ENCODE assay signal across 16 cellular contexts in the genomic region with DNA sequence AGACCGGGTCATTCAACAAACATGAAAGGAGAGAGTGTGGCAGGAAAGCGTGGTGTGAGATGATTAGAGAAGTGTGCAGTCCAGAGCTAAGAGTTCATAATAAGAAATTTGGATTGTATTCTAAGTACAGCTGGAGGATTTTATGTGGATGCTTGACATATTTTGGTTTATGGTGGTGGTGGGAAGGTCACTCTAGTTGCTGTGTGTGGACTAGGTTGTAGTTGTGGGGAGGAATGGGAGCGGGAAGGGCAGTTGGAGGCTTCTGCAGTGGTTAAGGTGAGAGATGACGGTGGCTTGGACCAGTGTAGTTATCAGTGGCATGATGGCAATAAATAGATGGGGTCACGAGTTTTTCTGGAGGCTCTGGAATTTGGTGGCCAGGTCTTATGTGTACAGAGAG. TPM values are rescaled to one million over a fixed set of nuclear protein-coding genes. Genes with fewer than 3 reads are reported as not detected.
DNase-seq lines count a peak whose midpoint lies in the region; ATAC-seq, FAIRE-seq and TF ChIP-seq lines count a peak whose summit lies in the region.
"Had no signal": no experiment of that assay in that cellular context is flagged by ENCODE, and none has a peak within 500 bp of the region (broad histone marks: within the 10 kb centered on the region; RNA-seq: fewer than 3 reads in every experiment).

No MANE protein-coding gene starts in this region.

- H4K91ac ChIP-seq in mesenchymal stem cell (ENCODE audit: low read length): no peak overlapping the region

- ATAC-seq in HG03097 (IDR thresholded peaks at IDR 0.05; ENCODE audit: low FRiP score, unreplicated experiment) (no peak), HG02571 (IDR thresholded peaks at IDR 0.05; ENCODE audit: unreplicated experiment) (no peak)
- ATAC-seq: K562 had no signal

- no peak overlapping the region for H2AFZ ChIP-seq in mesenchymal stem cell (ENCODE audit: low read depth, low read length)

- 87% methylated on average over 5 of the region's 5 CpGs for WGBS in mesenchymal stem cell

- no peak overlapping the region for H2BK120ac ChIP-seq in mesenchymal stem cell (ENCODE audit: low read depth, low read length)

- H3K4me2 ChIP-seq in mesenchymal stem cell (ENCODE audit: low read length, poor library complexity, severe bottlenecking): no peak overlapping the region

- H3K9ac ChIP-seq in mesenchymal stem cell (ENCODE audit: low read length): no peak overlapping the region

- no peak overlapping the region for H3K4me3 ChIP-seq in mesenchymal stem cell (ENCODE audit: insufficient read depth in 1 of 2, low read depth in 1 of 2, low read length in 2 of 2)
- H3K4me3 ChIP-seq: K562 had no signal

- no peak overlapping the region for H2BK15ac ChIP-seq in mesenchymal stem cell (ENCODE audit: low read depth, poor library complexity, severe bottlenecking)

- H3K36me3 ChIP-seq in mesenchymal stem cell (ENCODE audit: control insufficient read depth in 1 of 2, insufficient read depth in 2 of 2, low read depth in 1 of 2, low read length in 2 of 2): no peaks in the 10 kb centered on the region

- FAIRE-seq in urothelium cell line (lab: Jason Lieb, UNC) (peak; percentile 53), H54 (lab: Jason Lieb, UNC) (no peak)
- FAIRE-seq: K562 had no signal

- H3K14ac ChIP-seq in mesenchymal stem cell (ENCODE audit: low read length in 2 of 2): no peak overlapping the region

- no peak overlapping the region for H4K8ac ChIP-seq in mesenchymal stem cell (ENCODE audit: low read length)

- peak overlapping the region; percentile 49 for H2BK5ac ChIP-seq in mesenchymal stem cell (ENCODE audit: low read depth, low read length, poor library complexity, severe bottlenecking)

- peak overlapping the region; percentile 80 for H2AK5ac ChIP-seq in mesenchymal stem cell (ENCODE audit: low read length, severe bottlenecking)

- H2BK12ac ChIP-seq in mesenchymal stem cell (ENCODE audit: low read length in 2 of 2): no peak overlapping the region

- H3K18ac ChIP-seq in mesenchymal stem cell (ENCODE audit: low read depth in 1 of 2, low read length in 2 of 2): no peak overlapping the region

- H3K27ac ChIP-seq in mesenchymal stem cell (ENCODE audit: low read length, poor library complexity, severe bottlenecking): peak overlapping the region; percentile 79
- H3K27ac ChIP-seq: C4-2B had no signal

- peaks cover 14% of the 10 kb centered on the region for H3K4me1 ChIP-seq in mesenchymal stem cell (ENCODE audit: control insufficient read depth, insufficient read depth, low read depth, low read length)

- no peaks in the 10 kb centered on the region for H3K9me3 ChIP-seq in mesenchymal stem cell (ENCODE audit: control insufficient read depth, low read length)

- H3K79me1 ChIP-seq in mesenchymal stem cell (replicated peaks; ENCODE audit: low read length, poor library complexity, severe bottlenecking): no peaks in the 10 kb centered on the region

- no peak overlapping the region for H3K4ac ChIP-seq in mesenchymal stem cell (ENCODE audit: low read depth in 1 of 2, low read length in 2 of 2)

- H3K23ac ChIP-seq in mesenchymal stem cell (ENCODE audit: low read length in 2 of 2): no peak overlapping the region

- DNase-seq in EH (ENCODE audit: low read depth) (peak; percentile 78), M059J (ENCODE audit: low read depth) (peak; percentile 50), mesenchymal stem cell (no peak), urothelium cell line (ENCODE audit: low spot score) (no peak), NCI-H69 (lab: John Stamatoyannopoulos, UW) (no peak), H54 (ENCODE audit: insufficient read length, low spot score) (no peak)
- DNase-seq: CD4-positive, alpha-beta memory T cell; DMS79; GDM1; Karpas-422 had no signal

- no peaks in the 10 kb centered on the region for H3K27me3 ChIP-seq in mesenchymal stem cell (ENCODE audit: control insufficient read depth in 1 of 2, insufficient read depth in 1 of 2, low read length in 2 of 2)

- TF ChIP-seq POLR2A in H54 (IDR thresholded peaks at IDR 0.05; ENCODE audit: low read depth, low read length): no peak

RNA-seq across cellular contexts. Expression of a gene that starts 45.7 kb away (rescaled TPM):
- total RNA-seq in M059J (2014; rRNA removed; shearing (Covaris generic)): not detected in 2 replicates
- polyA plus RNA-seq in mesenchymal stem cell (2013, experiment 1 of 2): not detected
- polyA plus RNA-seq in mesenchymal stem cell (2013, experiment 2 of 2): not detected
- total RNA-seq: A673; CD4-positive, alpha-beta memory T cell; H7; K562 had no signal
- polyA plus RNA-seq: CD4-positive, alpha-beta memory T cell had no signal

Comparison
In these comparisons a context has a peak if more than half of its experiments do, and no peak if none do; other contexts are left out.
1. DNase-seq: peak in EH (single experiment) and M059J (single experiment); none in mesenchymal stem cell (single experiment), urothelium cell line (single experiment), NCI-H69 (single experiment) and H54 (single experiment).